Comparison of ENCODE assay signal across 2 cellular contexts in the genomic region with DNA sequence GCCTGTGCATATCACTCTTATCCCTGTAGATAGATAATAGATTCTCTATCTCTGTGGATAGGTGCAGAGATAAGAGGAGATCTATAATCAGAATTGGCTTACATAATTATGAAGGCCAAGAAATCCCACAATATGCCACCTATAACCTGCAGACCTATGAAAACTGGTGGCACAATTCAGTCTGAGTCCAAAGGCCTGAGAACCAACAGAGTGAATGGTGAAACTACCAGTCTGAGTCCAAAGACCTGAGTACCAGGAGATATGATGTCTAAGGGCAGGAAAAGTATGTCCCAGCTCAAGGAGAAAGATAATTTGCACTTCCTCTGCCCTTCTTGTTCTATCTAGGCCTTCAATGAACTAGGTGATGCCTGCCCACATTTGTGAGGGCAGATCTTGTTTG. TPM values are rescaled to one million over a fixed set of nuclear protein-coding genes. Genes with fewer than 3 reads are reported as not detected.
"Had no signal": no experiment of that assay in that cellular context is flagged by ENCODE, and none has a peak within 500 bp of the region (broad histone marks: within the 10 kb centered on the region; RNA-seq: fewer than 3 reads in every experiment).

No MANE protein-coding gene starts in this region.

RNA-seq across cellular contexts. Expression of a gene that starts 54.6 kb away (rescaled TPM):
- total RNA-seq: foreskin keratinocyte, glomerular endothelial cell had no signal
- polyA plus RNA-seq: foreskin keratinocyte had no signal
